ENCODE assay signal across 24 cellular contexts in the genomic region with DNA sequence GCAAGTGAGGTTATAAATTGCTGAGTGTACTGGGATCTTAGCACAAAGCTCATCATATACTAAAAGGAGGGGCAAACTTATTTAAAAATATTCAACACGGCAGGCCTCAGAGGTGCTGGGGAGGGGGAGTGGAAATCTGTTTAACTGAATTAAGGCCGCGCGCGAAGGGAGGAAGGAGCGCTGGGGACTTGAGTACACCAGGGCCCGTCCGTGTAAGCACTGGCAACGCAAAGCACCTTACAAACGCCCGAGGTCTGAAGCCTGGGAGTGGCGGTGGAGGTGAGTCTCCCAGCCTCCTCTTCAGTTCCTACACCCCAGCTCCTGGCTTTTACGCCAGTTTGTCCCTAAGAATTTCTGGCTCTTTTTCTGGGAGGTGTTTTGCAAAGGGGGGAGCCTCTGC. TPM values are rescaled to one million over a fixed set of nuclear protein-coding genes. Genes with fewer than 3 reads are reported as not detected.
DNase-seq lines count a peak whose midpoint lies in the region; ATAC-seq, FAIRE-seq and TF ChIP-seq lines count a peak whose summit lies in the region.
"Had no signal": no experiment of that assay in that cellular context is flagged by ENCODE, and none has a peak within 500 bp of the region (broad histone marks: within the 10 kb centered on the region; RNA-seq: fewer than 3 reads in every experiment).

No MANE protein-coding gene starts in this region.

- no peak for DNase-seq in activated CD4-positive, alpha-beta T cell treated with anti-CD3 and anti-CD28 coated beads, Interleukin-2, amount 10 ng/mL, durations not matched to agents 24 days and 14 days
- DNase-seq in activated CD4-positive, alpha-beta T cell treated with anti-CD3 and anti-CD28 coated beads, Interleukin-2, amount 50 U/mL, for 4 hours: no peak
- DNase-seq in bronchial epithelial cell (ENCODE audit: low read depth) (no peak), left kidney (ENCODE audit: low read depth, low spot score) (peak; percentile 65), thoracic aorta (ENCODE audit: low spot score) (no peak), HAP-1 (ENCODE audit: low spot score in 2 of 2) (no peak)
- DNase-seq: activated CD4-positive, alpha-beta T cell treated with anti-CD3 and anti-CD28 coated beads, Interleukin-2, amount 50 U/mL, for 1 hour; colonic mucosa; DMS153; heart left ventricle; midbrain; NCI-H1048; Peyer's patch; sigmoid colon; testis had no signal

- no peaks in the 10 kb centered on the region for H3K36me3 ChIP-seq in bronchial epithelial cell (ENCODE audit: control insufficient read depth, insufficient read depth, low read length)
- H3K36me3 ChIP-seq in thoracic aorta: no peaks in the 10 kb centered on the region
- H3K36me3 ChIP-seq in HAP-1 (replicated peaks): no peaks in the 10 kb centered on the region
- H3K36me3 ChIP-seq: BLaER1 treated with 17β-estradiol and CSF1 and Interleukin-3, amounts not matched to agents 10 nM and 100 nM; colonic mucosa; esophagus muscularis mucosa; heart left ventricle; neutrophil; Peyer's patch; sigmoid colon had no signal

- H3K4me3 Mint-ChIP-seq in activated CD4-positive, alpha-beta T cell treated with anti-CD3 and anti-CD28 coated beads, Interleukin-2, amount 10 ng/mL, durations not matched to agents 24 days and 14 days: peak overlapping the region; percentile 4
- H3K4me3 Mint-ChIP-seq: activated T-helper 1 cell treated with anti-CD3 and anti-CD28 coated beads, Interleukin-12 subunit alpha, Interleukin-12 subunit beta, Interleukin-2, Interleukin-4 antibody, amounts not matched to agents 30 ng/mL and 10 ng/mL and 1 ng/mL, durations not matched to agents 14 hours and 24 hours and 36 hours had no signal

- H3K27me3 ChIP-seq in bronchial epithelial cell (ENCODE audit: control insufficient read depth, insufficient read depth, low read length) (no peaks in the 10 kb centered on the region), thoracic aorta (replicated peaks; ENCODE audit: insufficient read depth) (no peaks in the 10 kb centered on the region), HAP-1 (ENCODE audit: low read depth) (no peaks in the 10 kb centered on the region)
- H3K27me3 ChIP-seq: BLaER1 treated with 17β-estradiol and CSF1 and Interleukin-3, amounts not matched to agents 10 nM and 100 nM; colonic mucosa; Peyer's patch; testis had no signal

- no peak overlapping the region for H3K27ac ChIP-seq in thoracic aorta
- H3K27ac ChIP-seq: BLaER1 treated with 17β-estradiol and CSF1 and Interleukin-3, amounts not matched to agents 10 nM and 100 nM; colonic mucosa; esophagus muscularis mucosa; heart left ventricle; neutrophil; Peyer's patch; sigmoid colon; testis had no signal

- H3K4me1 Mint-ChIP-seq in activated CD4-positive, alpha-beta T cell treated with anti-CD3 and anti-CD28 coated beads, Interleukin-2, amount 10 ng/mL, durations not matched to agents 24 days and 14 days: no peaks in the 10 kb centered on the region

- in situ Hi-C loops in HAP-1 (cut with MboI; ENCODE audit: low sequenced_read_pairs): no loop called here

- no peak for FAIRE-seq in bronchial epithelial cell (lab: Jason Lieb, UNC)
- FAIRE-seq: keratinocyte had no signal

- H3K4me3 ChIP-seq in bronchial epithelial cell (ENCODE audit: low read depth, low read length) (peak overlapping the region; percentile 61), thoracic aorta (peak overlapping the region; percentile 67), HAP-1 (no peak overlapping the region)
- H3K4me3 ChIP-seq: BLaER1 treated with 17β-estradiol and CSF1 and Interleukin-3, amounts not matched to agents 10 nM and 100 nM; colonic mucosa had no signal

- no peak for ATAC-seq in thoracic aorta (ENCODE audit: insufficient number of reproducible peaks, low FRiP score, low read depth)
- ATAC-seq in HG02981 (IDR thresholded peaks at IDR 0.05; ENCODE audit: unreplicated experiment): no peak
- ATAC-seq in GM19455 (IDR thresholded peaks at IDR 0.05; ENCODE audit: unreplicated experiment): no peak
- ATAC-seq: HCT116, heart left ventricle had no signal

- no peaks in the 10 kb centered on the region for H3K9me3 Mint-ChIP-seq in activated CD4-positive, alpha-beta T cell treated with anti-CD3 and anti-CD28 coated beads, Interleukin-2, amount 10 ng/mL, durations not matched to agents 24 days and 14 days
- H3K9me3 Mint-ChIP-seq: activated T-helper 1 cell treated with anti-CD3 and anti-CD28 coated beads, Interleukin-12 subunit alpha, Interleukin-12 subunit beta, Interleukin-2, Interleukin-4 antibody, amounts not matched to agents 30 ng/mL and 10 ng/mL and 1 ng/mL, durations not matched to agents 14 hours and 24 hours and 36 hours had no signal

- intact Hi-C loops in activated CD4-positive, alpha-beta T cell treated with anti-CD3 and anti-CD28 coated beads, Interleukin-2, amount 10 ng/mL, durations not matched to agents 24 days and 14 days (cut with micrococcal nuclease): no loop called here

- H3K27ac Mint-ChIP-seq in activated CD4-positive, alpha-beta T cell treated with anti-CD3 and anti-CD28 coated beads, Interleukin-2, amount 10 ng/mL, durations not matched to agents 24 days and 14 days: no peak overlapping the region
- H3K27ac Mint-ChIP-seq: activated T-helper 1 cell treated with anti-CD3 and anti-CD28 coated beads, Interleukin-12 subunit alpha, Interleukin-12 subunit beta, Interleukin-2, Interleukin-4 antibody, amounts not matched to agents 30 ng/mL and 10 ng/mL and 1 ng/mL, durations not matched to agents 14 hours and 24 hours and 36 hours had no signal

- TF ChIP-seq CTCF in bronchial epithelial cell (IDR thresholded peaks at IDR 0.05; ENCODE audit: insufficient read depth, low read length, severe bottlenecking) (no peak), thoracic aorta (IDR thresholded peaks at IDR 0.05) (no peak)

- H3K27me3 Mint-ChIP-seq in activated CD4-positive, alpha-beta T cell treated with anti-CD3 and anti-CD28 coated beads, Interleukin-2, amount 10 ng/mL, durations not matched to agents 24 days and 14 days: peaks cover 26% of the 10 kb centered on the region

- no peaks in the 10 kb centered on the region for H3K4me1 ChIP-seq in thoracic aorta (ENCODE audit: control insufficient read depth in 1 of 2, low read depth in 2 of 2)
- no peaks in the 10 kb centered on the region for H3K4me1 ChIP-seq in HAP-1
- H3K4me1 ChIP-seq: BLaER1 treated with 17β-estradiol and CSF1 and Interleukin-3, amounts not matched to agents 10 nM and 100 nM; colonic mucosa; heart left ventricle; Peyer's patch; testis had no signal

- no peaks in the 10 kb centered on the region for H3K36me3 Mint-ChIP-seq in activated CD4-positive, alpha-beta T cell treated with anti-CD3 and anti-CD28 coated beads, Interleukin-2, amount 10 ng/mL, durations not matched to agents 24 days and 14 days (ENCODE audit: low read depth)

- H3K9me3 ChIP-seq in thoracic aorta (no peaks in the 10 kb centered on the region), HAP-1 (no peaks in the 10 kb centered on the region)
- H3K9me3 ChIP-seq: BLaER1 treated with 17β-estradiol and CSF1 and Interleukin-3, amounts not matched to agents 10 nM and 100 nM; colonic mucosa; esophagus muscularis mucosa; heart left ventricle; neutrophil; Peyer's patch; sigmoid colon; testis had no signal

RNA-seq across cellular contexts. Expression of a gene that starts 0.7 kb away (rescaled TPM):
- not detected in 2 replicates for total RNA-seq in activated CD4-positive, alpha-beta T cell treated with anti-CD3 and anti-CD28 coated beads, Interleukin-2, amount 10 ng/mL, durations not matched to agents 24 days and 14 days
- total RNA-seq in bronchial epithelial cell (2.9 TPM in 1 of 2 replicates, not detected in the other), thoracic aorta (under 1 TPM; 0.27 to 0.28 TPM)
- total RNA-seq: A172; activated T-helper 1 cell treated with anti-CD3 and anti-CD28 coated beads, Interleukin-12 subunit alpha, Interleukin-12 subunit beta, Interleukin-2, Interleukin-4 antibody, amounts not matched to agents 30 ng/mL and 10 ng/mL and 1 ng/mL, durations not matched to agents 14 hours and 24 hours and 36 hours; colonic mucosa; Peyer's patch had no signal

RNA-seq across cellular contexts. Expression of a gene that starts 1.7 kb away (rescaled TPM):
- not detected in 2 replicates for total RNA-seq in activated CD4-positive, alpha-beta T cell treated with anti-CD3 and anti-CD28 coated beads, Interleukin-2, amount 10 ng/mL, durations not matched to agents 24 days and 14 days
- not detected in 2 replicates for total RNA-seq in bronchial epithelial cell
- total RNA-seq in thoracic aorta: not detected
- total RNA-seq: A172; activated T-helper 1 cell treated with anti-CD3 and anti-CD28 coated beads, Interleukin-12 subunit alpha, Interleukin-12 subunit beta, Interleukin-2, Interleukin-4 antibody, amounts not matched to agents 30 ng/mL and 10 ng/mL and 1 ng/mL, durations not matched to agents 14 hours and 24 hours and 36 hours; colonic mucosa; esophagus muscularis mucosa; heart left ventricle; Peyer's patch; sigmoid colon; testis had no signal
